20 cellular contexts compared by ENCODE assay signal in genomic region chr15:60767134-60767824, GRCh38.
"Had no signal": no experiment of that assay in that cellular context is flagged by ENCODE, and none has a peak within 500 bp of the region (broad histone marks: within the 10 kb centered on the region; RNA-seq: fewer than 3 reads in every experiment).

No MANE protein-coding gene starts in this region.

- DNase-seq: NCI-H1092; NCI-H1105 treated with DMSO at 0.1 percent for 48 hours; NCI-H1436; NCI-H1930; NCI-H2081; NCI-H2107; NCI-H2227 treated with DMSO at 0.1 percent for 48 hours; NCI-H524 treated with DMSO at 0.1 percent for 48 hours; NCI-H69; NCI-H774; NK-92 treated with Interleukin-12 subunit alpha and Interleukin-12 subunit beta, amount 100 ng/mL, for 24 hours; PC-3; SHP77; SW 1271; T-cell had no signal

- H3K4me3 ChIP-seq: K562 had no signal

- H3K4me1 Mint-ChIP-seq: IgD-negative memory B cell had no signal

- H3K9ac ChIP-seq: SK-N-SH had no signal

- H3K4me2 ChIP-seq: SK-N-SH had no signal

- H3K9me3 ChIP-seq: SK-N-SH had no signal

- H3K27ac ChIP-seq: RWPE1 had no signal

- H3K4me3 Mint-ChIP-seq: IgD-negative memory B cell, T-cell had no signal

- FAIRE-seq: K562 had no signal

- H3K27me3 Mint-ChIP-seq: T-cell had no signal

- ATAC-seq: K562, Panc1, PC-3, T-cell had no signal

- H3K27ac Mint-ChIP-seq: IgD-negative memory B cell had no signal

- H3K9me2 ChIP-seq: SK-N-SH had no signal
